ENCODE assay signal across 12 cellular contexts in the genomic region with DNA sequence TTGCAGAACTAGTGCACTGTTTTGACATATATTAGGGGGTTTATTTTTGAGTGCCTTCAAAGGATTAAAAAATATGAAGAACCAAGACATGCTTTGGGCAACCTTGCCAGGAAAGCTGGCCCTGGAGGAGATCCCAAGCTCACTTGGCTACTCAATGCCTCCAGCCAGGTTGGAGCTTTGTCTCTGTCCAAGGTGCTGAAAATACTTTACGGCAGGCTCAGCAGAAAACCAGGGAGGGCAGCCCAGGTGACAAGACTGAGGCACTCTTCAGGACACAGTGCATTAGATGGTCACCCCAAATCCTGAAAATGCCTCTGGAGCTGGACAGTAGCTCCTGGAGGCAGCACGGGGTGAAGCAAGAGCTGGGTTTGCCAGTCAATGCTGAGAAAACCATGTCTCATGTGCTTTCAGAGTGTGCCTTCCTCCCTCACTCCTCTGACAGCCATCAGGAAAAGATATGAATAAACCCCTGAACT. TPM values are rescaled to one million over a fixed set of nuclear protein-coding genes. Genes with fewer than 3 reads are reported as not detected.
DNase-seq lines count a peak whose midpoint lies in the region; ATAC-seq and TF ChIP-seq lines count a peak whose summit lies in the region.
"Had no signal": no experiment of that assay in that cellular context is flagged by ENCODE, and none has a peak within 500 bp of the region (broad histone marks: within the 10 kb centered on the region; RNA-seq: fewer than 3 reads in every experiment).

No MANE protein-coding gene starts in this region.

- H3K36me3 Mint-ChIP-seq in stimulated activated naive B cell treated with anti-CD40 and anti-IgM and Interleukin-4, amounts not matched to agents 10 μg/mL and 1 μg/mL and 100 μg/mL, for 72 hours: peaks cover 0 to under 1% of the 10 kb centered on the region in 2 donors
- H3K36me3 Mint-ChIP-seq: CD8-positive, alpha-beta T cell had no signal

- H3K27ac ChIP-seq in SK-N-SH (ENCODE audit: low read depth in 2 of 2, low read length in 1 of 2): no peak overlapping the region
- H3K27ac ChIP-seq in testis: no peak overlapping the region
- H3K27ac ChIP-seq: PC-9 had no signal

- no peaks in the 10 kb centered on the region for H4K20me1 ChIP-seq in SK-N-SH (ENCODE audit: insufficient read depth)

- H3K9me3 ChIP-seq in SK-N-SH (no peaks in the 10 kb centered on the region), testis (no peaks in the 10 kb centered on the region)
- H3K9me3 ChIP-seq: MG63 had no signal

- H3K4me3 ChIP-seq in SK-N-SH (ENCODE audit: low read depth in 2 of 2, low read length in 1 of 2) (no peak overlapping the region), fibroblast of pulmonary artery (replicated peaks; ENCODE audit: low read depth, low read length) (no peak overlapping the region), testis (no peak overlapping the region)
- H3K4me3 ChIP-seq: MG63, PC-9 had no signal

- no peak overlapping the region for H2AFZ ChIP-seq in SK-N-SH (ENCODE audit: low read depth)
- H2AFZ ChIP-seq: PC-9 had no signal

- no peak overlapping the region for H3K27ac Mint-ChIP-seq in stimulated activated naive B cell treated with anti-CD40 and anti-IgM and Interleukin-4, amounts not matched to agents 10 μg/mL and 1 μg/mL and 100 μg/mL, for 72 hours
- H3K27ac Mint-ChIP-seq: CD8-positive, alpha-beta T cell had no signal

- peaks cover 0 to 4% of the 10 kb centered on the region in 2 donors for H3K9me3 Mint-ChIP-seq in stimulated activated naive B cell treated with anti-CD40 and anti-IgM and Interleukin-4, amounts not matched to agents 10 μg/mL and 1 μg/mL and 100 μg/mL, for 72 hours
- H3K9me3 Mint-ChIP-seq: CD8-positive, alpha-beta T cell had no signal

- peaks cover 0 to 38% of the 10 kb centered on the region in 2 experiments; a peak in 2 of 4 replicates for H3K4me1 ChIP-seq in SK-N-SH (ENCODE audit: control insufficient read depth in 1 of 2, insufficient read depth in 2 of 2, low read depth in 1 of 2, low read length in 1 of 2)
- peaks cover 17% of the 10 kb centered on the region for H3K4me1 ChIP-seq in testis

- no peaks in the 10 kb centered on the region for H3K79me2 ChIP-seq in SK-N-SH (ENCODE audit: insufficient read depth)

- no peak for TF ChIP-seq POLR2A in testis (IDR thresholded peaks at IDR 0.05)

- DNase-seq in stimulated activated CD4-positive, alpha-beta T cell treated with anti-CD3 and anti-CD28 coated beads, Interleukin-4, amount 100 ng/mL, for 24 hours: peak; percentile 47
- DNase-seq in stimulated activated CD4-positive, alpha-beta T cell treated with anti-CD3 and anti-CD28 coated beads, Interleukin-4, amount 100 ng/mL, for 4 hours: no peak
- DNase-seq in SK-N-SH (no peak), fibroblast of pulmonary artery (ENCODE audit: low read depth) (peak; percentile 53), testis (peak; percentile 62), NCI-H1694 treated with DMSO at 0.1 percent for 48 hours (lab: John Stamatoyannopoulos, UW) (no peak)
- DNase-seq in stimulated activated naive B cell treated with anti-CD40 and anti-IgM and Interleukin-4, amounts not matched to agents 10 μg/mL and 1 μg/mL and 100 μg/mL, for 72 hours: no peak
- DNase-seq in activated naive CD4-positive, alpha-beta T cell (lab: John Stamatoyannopoulos, UW): no peak
- DNase-seq: MG63, PC-9 had no signal

- H3K9ac ChIP-seq in SK-N-SH: no peak overlapping the region

- no peaks in the 10 kb centered on the region for H3K36me3 ChIP-seq in SK-N-SH (replicated peaks in 1 of 2; ENCODE audit: control insufficient read depth in 1 of 2, insufficient read depth in 2 of 2, low read length in 1 of 2)
- H3K36me3 ChIP-seq in testis (ENCODE audit: low read depth, missing control alignments): no peaks in the 10 kb centered on the region
- H3K36me3 ChIP-seq: MG63 had no signal

- no peak for TF ChIP-seq CTCF in SK-N-SH (IDR thresholded peaks at IDR 0.05)
- no peak for TF ChIP-seq CTCF in fibroblast of pulmonary artery (IDR thresholded peaks at IDR 0.05; ENCODE audit: low read length, missing control alignments)
- no peak for TF ChIP-seq CTCF in testis (IDR thresholded peaks at IDR 0.05)

- H3K27me3 Mint-ChIP-seq in stimulated activated naive B cell treated with anti-CD40 and anti-IgM and Interleukin-4, amounts not matched to agents 10 μg/mL and 1 μg/mL and 100 μg/mL, for 72 hours: peaks cover 67 to 88% of the 10 kb centered on the region in 2 donors

- H3K4me2 ChIP-seq in SK-N-SH: no peak overlapping the region
- H3K4me2 ChIP-seq: PC-9 had no signal

- no peak for TF ChIP-seq RAD21 in SK-N-SH (IDR thresholded peaks at IDR 0.05; ENCODE audit: low read length)

- ATAC-seq in stimulated activated naive B cell treated with anti-CD40 and anti-IgM and Interleukin-4, amounts not matched to agents 10 μg/mL and 1 μg/mL and 100 μg/mL, for 72 hours (replicated peaks): no peak
- ATAC-seq: CD8-positive, alpha-beta T cell had no signal

- H3K4me1 Mint-ChIP-seq in stimulated activated naive B cell treated with anti-CD40 and anti-IgM and Interleukin-4, amounts not matched to agents 10 μg/mL and 1 μg/mL and 100 μg/mL, for 72 hours: peaks cover 10 to 18% of the 10 kb centered on the region in 2 donors

- POLR2A ChIA-PET in SK-N-SH (lab: Yijun Ruan, JAX): interaction anchor here (1.1 kb wide), 1 partner anchor 13 kb away, joined by 3 read pairs; no protein-coding TSS in a partner anchor

- H3K4me3 Mint-ChIP-seq in stimulated activated naive B cell treated with anti-CD40 and anti-IgM and Interleukin-4, amounts not matched to agents 10 μg/mL and 1 μg/mL and 100 μg/mL, for 72 hours: no peak overlapping the region
- H3K4me3 Mint-ChIP-seq: CD8-positive, alpha-beta T cell had no signal

- CTCF ChIA-PET in SK-N-SH (lab: Yijun Ruan, JAX): interaction anchor here (0.7 to 13.1 kb wide), 15 partner anchors 10 to 205 kb away, joined by 3 to 761 read pairs (median 21); a partner anchor contains a TSS

- no peaks in the 10 kb centered on the region for H3K9me2 ChIP-seq in SK-N-SH

- intact Hi-C loops in testis (cut with DNase I; ENCODE audit: low total_unique reads): no loop called here

- peaks cover 37% of the 10 kb centered on the region for H3K27me3 ChIP-seq in SK-N-SH (ENCODE audit: insufficient read depth)
- H3K27me3 ChIP-seq in testis: no peaks in the 10 kb centered on the region
- H3K27me3 ChIP-seq: MG63 had no signal

- no peak for TF ChIP-seq EP300 in SK-N-SH (IDR thresholded peaks at IDR 0.05; ENCODE audit: borderline replicate concordance in 1 of 2, low read depth in 1 of 2, low read length in 1 of 2)

- H3F3A ChIP-seq in SK-N-SH (replicated peaks; ENCODE audit: insufficient read depth): no peaks in the 10 kb centered on the region

- 26% methylated on average over 2 of the region's 2 CpGs for WGBS in SK-N-SH (ENCODE audit: low lambda C conversion rate)
- WGBS in testis, 2 donors: 11 to 33% methylated on average over 2 of the region's 2 CpGs

TF ChIP-seq in SK-N-SH, 30 proteins besides CTCF, POLR2A, EP300 and RAD21:
- TF ChIP-seq, protein P1, sequence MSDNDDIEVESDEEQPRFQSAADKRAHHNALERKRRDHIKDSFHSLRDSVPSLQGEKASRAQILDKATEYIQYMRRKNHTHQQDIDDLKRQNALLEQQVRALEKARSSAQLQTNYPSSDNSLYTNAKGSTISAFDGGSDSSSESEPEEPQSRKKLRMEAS (IDR thresholded peaks at IDR 0.05; ENCODE audit: low read depth): no peak
- TF ChIP-seq, protein P2, sequence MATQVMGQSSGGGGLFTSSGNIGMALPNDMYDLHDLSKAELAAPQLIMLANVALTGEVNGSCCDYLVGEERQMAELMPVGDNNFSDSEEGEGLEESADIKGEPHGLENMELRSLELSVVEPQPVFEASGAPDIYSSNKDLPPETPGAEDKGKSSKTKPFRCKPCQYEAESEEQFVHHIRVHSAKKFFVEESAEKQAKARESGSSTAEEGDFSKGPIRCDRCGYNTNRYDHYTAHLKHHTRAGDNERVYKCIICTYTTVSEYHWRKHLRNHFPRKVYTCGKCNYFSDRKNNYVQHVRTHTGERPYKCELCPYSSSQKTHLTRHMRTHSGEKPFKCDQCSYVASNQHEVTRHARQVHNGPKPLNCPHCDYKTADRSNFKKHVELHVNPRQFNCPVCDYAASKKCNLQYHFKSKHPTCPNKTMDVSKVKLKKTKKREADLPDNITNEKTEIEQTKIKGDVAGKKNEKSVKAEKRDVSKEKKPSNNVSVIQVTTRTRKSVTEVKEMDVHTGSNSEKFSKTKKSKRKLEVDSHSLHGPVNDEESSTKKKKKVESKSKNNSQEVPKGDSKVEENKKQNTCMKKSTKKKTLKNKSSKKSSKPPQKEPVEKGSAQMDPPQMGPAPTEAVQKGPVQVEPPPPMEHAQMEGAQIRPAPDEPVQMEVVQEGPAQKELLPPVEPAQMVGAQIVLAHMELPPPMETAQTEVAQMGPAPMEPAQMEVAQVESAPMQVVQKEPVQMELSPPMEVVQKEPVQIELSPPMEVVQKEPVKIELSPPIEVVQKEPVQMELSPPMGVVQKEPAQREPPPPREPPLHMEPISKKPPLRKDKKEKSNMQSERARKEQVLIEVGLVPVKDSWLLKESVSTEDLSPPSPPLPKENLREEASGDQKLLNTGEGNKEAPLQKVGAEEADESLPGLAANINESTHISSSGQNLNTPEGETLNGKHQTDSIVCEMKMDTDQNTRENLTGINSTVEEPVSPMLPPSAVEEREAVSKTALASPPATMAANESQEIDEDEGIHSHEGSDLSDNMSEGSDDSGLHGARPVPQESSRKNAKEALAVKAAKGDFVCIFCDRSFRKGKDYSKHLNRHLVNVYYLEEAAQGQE (IDR thresholded peaks at IDR 0.05; ENCODE audit: low read depth, low read length): peak; percentile 100
- TF ChIP-seq TEAD4 (IDR thresholded peaks at IDR 0.05; ENCODE audit: borderline replicate concordance, insufficient read depth): no peak
TF ChIP-seq in SK-N-SH: peak in this region for 1.

RNA-seq across cellular contexts. Expression of a gene that starts 5.8 kb away (rescaled TPM):
- polyA plus RNA-seq in SK-N-SH (2012; rRNA removed): 2.2 and 6.4 TPM in 2 replicates
- polyA plus RNA-seq in SK-N-SH (2012; cell fraction: cytosol; rRNA removed): 2.8 and 8.3 TPM in 2 replicates
- 4.1 and 6.1 TPM in 2 replicates for polyA plus RNA-seq in SK-N-SH (2012; cell fraction: nucleus; rRNA removed)
- total RNA-seq in testis: 100 to 1,000 TPM; 230 to 247 TPM
- polyA plus RNA-seq in testis (ENCODE audit: insufficient read depth, low read depth, low replicate concordance): 82.5 TPM

RNA-seq across cellular contexts. Expression of a gene that starts 6.9 kb away (rescaled TPM):
- polyA plus RNA-seq in SK-N-SH (2012; rRNA removed) (0.15 and 0.41 TPM in 2 replicates), testis (ENCODE audit: insufficient read depth, low read depth, low replicate concordance) (19.5 TPM)
- 0.01 and 0.24 TPM in 2 replicates for polyA plus RNA-seq in SK-N-SH (2012; cell fraction: cytosol; rRNA removed)
- polyA plus RNA-seq in SK-N-SH (2012; cell fraction: nucleus; rRNA removed): 0.09 and 0.13 TPM in 2 replicates
- total RNA-seq in testis: 10 to 100 TPM; 25.0 to 36.6 TPM
- total RNA-seq: chondrocyte had no signal

RNA-seq across cellular contexts. Expression of a gene that starts 40.4 kb away (rescaled TPM):
- polyA plus RNA-seq in SK-N-SH (2012; rRNA removed) (0.52 and 0.67 TPM in 2 replicates), testis (ENCODE audit: insufficient read depth, low read depth, low replicate concordance) (24.8 TPM)
- polyA plus RNA-seq in SK-N-SH (2012; cell fraction: cytosol; rRNA removed): 0.27 and 0.37 TPM in 2 replicates
- polyA plus RNA-seq in SK-N-SH (2012; cell fraction: nucleus; rRNA removed): 3.1 and 3.4 TPM in 2 replicates
- 10 to 100 TPM; 14.9 to 29.7 TPM for total RNA-seq in testis

RNA-seq across cellular contexts. Expression of a gene that starts 44.3 kb away (rescaled TPM):
- 36.0 and 38.3 TPM in 2 replicates for polyA plus RNA-seq in SK-N-SH (2012; rRNA removed)
- polyA plus RNA-seq in SK-N-SH (2012; cell fraction: cytosol; rRNA removed): 7.9 and 16.1 TPM in 2 replicates
- 145 and 146 TPM in 2 replicates for polyA plus RNA-seq in SK-N-SH (2012; cell fraction: nucleus; rRNA removed)
- total RNA-seq in testis: 10 to 100 TPM; 59.6 to 76.8 TPM
- polyA plus RNA-seq in testis (ENCODE audit: insufficient read depth, low read depth, low replicate concordance): 34.9 TPM

Comparison
In these comparisons a context has a peak if more than half of its experiments do, and no peak if none do; other contexts are left out.
1. DNase-seq: peak in stimulated activated CD4-positive, alpha-beta T cell treated with anti-CD3 and anti-CD28 coated beads, Interleukin-4, amount 100 ng/mL, for 24 hours (single experiment), fibroblast of pulmonary artery (single experiment) and testis (single experiment); none in stimulated activated CD4-positive, alpha-beta T cell treated with anti-CD3 and anti-CD28 coated beads, Interleukin-4, amount 100 ng/mL, for 4 hours (0 of 2), SK-N-SH (single experiment), stimulated activated naive B cell treated with anti-CD40 and anti-IgM and Interleukin-4, amounts not matched to agents 10 μg/mL and 1 μg/mL and 100 μg/mL, for 72 hours (single experiment), NCI-H1694 treated with DMSO at 0.1 percent for 48 hours (single experiment) and activated naive CD4-positive, alpha-beta T cell (0 of 4).
2. RNA of a gene that starts 6.9 kb away (polyA plus RNA-seq): 19.5 TPM in testis (single experiment); 0.01 to 0.41 TPM in SK-N-SH; every median in the first group is over 10 times any median in the second.